Comparison of ENCODE assay signal across 14 cellular contexts in the genomic region with DNA sequence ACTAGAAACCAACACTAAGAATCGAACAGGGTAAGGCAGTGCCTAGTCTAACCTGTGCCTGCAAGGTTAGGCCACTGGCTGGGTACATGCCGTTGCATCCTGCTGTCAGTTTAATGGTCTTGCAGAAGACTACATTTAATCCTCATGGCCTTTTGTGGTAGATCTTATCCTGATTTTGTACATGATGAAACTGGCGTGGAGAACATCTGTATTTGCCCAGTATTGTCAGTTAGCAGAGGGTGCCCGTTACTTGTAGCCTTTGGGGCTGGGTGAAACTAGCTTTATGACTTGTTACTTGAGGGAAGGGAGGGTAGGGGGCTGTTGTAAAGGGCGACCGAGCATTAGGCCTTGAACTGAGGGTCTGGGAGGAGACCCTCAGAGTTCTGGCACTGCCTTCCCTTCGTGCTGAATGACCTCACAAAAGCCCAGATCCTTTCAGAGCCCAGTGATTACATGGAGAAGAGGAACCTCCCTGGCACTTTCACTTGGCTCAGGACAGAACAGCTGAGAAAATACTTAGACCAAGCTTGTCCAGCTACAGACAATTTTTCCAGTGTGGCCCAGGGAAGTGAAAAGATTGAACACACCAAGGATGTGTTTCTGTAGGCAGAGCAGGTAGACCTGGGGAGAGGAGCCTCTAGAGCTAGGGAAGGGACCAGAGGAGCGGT. TPM values are rescaled to one million over a fixed set of nuclear protein-coding genes. Genes with fewer than 3 reads are reported as not detected.
DNase-seq lines count a peak whose midpoint lies in the region; ATAC-seq and TF ChIP-seq lines count a peak whose summit lies in the region.
"Had no signal": no experiment of that assay in that cellular context is flagged by ENCODE, and none has a peak within 500 bp of the region (broad histone marks: within the 10 kb centered on the region; RNA-seq: fewer than 3 reads in every experiment).

No MANE protein-coding gene starts in this region.

- H3K4me1 ChIP-seq in CD8-positive, alpha-beta T cell (ENCODE audit: insufficient read depth, low read length): peaks cover 6% of the 10 kb centered on the region
- no peaks in the 10 kb centered on the region; a peak in 1 of 4 replicates for H3K4me1 ChIP-seq in SK-N-SH (ENCODE audit: control insufficient read depth in 1 of 2, insufficient read depth in 2 of 2, low read depth in 1 of 2, low read length in 1 of 2)
- H3K4me1 ChIP-seq: testis had no signal

- no peaks in the 10 kb centered on the region for H3K9me2 ChIP-seq in SK-N-SH

- H3K9me3 ChIP-seq in CD8-positive, alpha-beta T cell (ENCODE audit: low read length): no peaks in the 10 kb centered on the region
- no peaks in the 10 kb centered on the region for H3K9me3 ChIP-seq in SK-N-SH
- no peaks in the 10 kb centered on the region for H3K9me3 ChIP-seq in MG63
- H3K9me3 ChIP-seq: testis had no signal

- CTCF ChIA-PET in CD8-positive, alpha-beta T cell (lab: Charles Lee): interaction anchor here (1.0 kb wide), 1 partner anchor 85 kb away, joined by 3 read pairs; no protein-coding TSS in a partner anchor
- CTCF ChIA-PET in SK-N-SH (lab: Yijun Ruan, JAX): interaction anchor here (1.4 to 2.4 kb wide), 4 partner anchors 18 to 39 kb away, joined by 3 to 13 read pairs (median 4); no protein-coding TSS in a partner anchor

- H3K36me3 Mint-ChIP-seq in CD8-positive, alpha-beta T cell: peaks cover 54% of the 10 kb centered on the region
- peaks cover 40% of the 10 kb centered on the region for H3K36me3 Mint-ChIP-seq in HFFc6 (ENCODE audit: low read depth)

- no peak for TF ChIP-seq RAD21 in SK-N-SH (IDR thresholded peaks at IDR 0.05; ENCODE audit: low read length)

- ATAC-seq in CD8-positive, alpha-beta T cell: no peak
- no peak for ATAC-seq in HG03565 (IDR thresholded peaks at IDR 0.05; ENCODE audit: unreplicated experiment)
- ATAC-seq in HG02970 (IDR thresholded peaks at IDR 0.05; ENCODE audit: low FRiP score, unreplicated experiment): no peak

- H3K36me3 ChIP-seq in CD8-positive, alpha-beta T cell (ENCODE audit: insufficient read depth, low read length): peaks cover 25% of the 10 kb centered on the region
- H3K36me3 ChIP-seq in SK-N-SH (replicated peaks in 1 of 2; ENCODE audit: control insufficient read depth in 1 of 2, insufficient read depth in 2 of 2, low read length in 1 of 2) (peaks cover 40 to 41% of the 10 kb centered on the region in 2 experiments), MG63 (peaks cover 78% of the 10 kb centered on the region)

- DNase-seq in CD8-positive, alpha-beta T cell: no peak
- DNase-seq in HFFc6: no peak
- no peak for DNase-seq in SK-N-SH
- peak; percentile 32 to 49 for DNase-seq in foreskin fibroblast
- no peak for DNase-seq in hepatic stellate cell (ENCODE audit: low spot score)
- no peak for DNase-seq in MG63
- DNase-seq: NCI-H2107; stimulated activated CD4-positive, alpha-beta T cell treated with anti-CD3 and anti-CD28 coated beads, Interleukin-12 subunit alpha, Interleukin-12 subunit beta, amount 100 ng/mL, for 4 hours; testis had no signal

- TF ChIP-seq CTCF in CD8-positive, alpha-beta T cell (IDR thresholded peaks at IDR 0.05): no peak
- TF ChIP-seq CTCF in HFFc6 (IDR thresholded peaks at IDR 0.05) (no peak), SK-N-SH (IDR thresholded peaks at IDR 0.05) (no peak), foreskin fibroblast (IDR thresholded peaks at IDR 0.05; ENCODE audit: low read depth, low read length) (no peak)

- H3K79me2 ChIP-seq in SK-N-SH (ENCODE audit: insufficient read depth): peaks cover 16% of the 10 kb centered on the region; the same call in 1 of the 2 replicates

- H3K27me3 ChIP-seq in CD8-positive, alpha-beta T cell (ENCODE audit: insufficient read depth, low read length): no peaks in the 10 kb centered on the region
- H3K27me3 ChIP-seq in SK-N-SH (ENCODE audit: insufficient read depth) (no peaks in the 10 kb centered on the region), MG63 (no peaks in the 10 kb centered on the region)
- H3K27me3 ChIP-seq: testis had no signal

- H3K4me2 ChIP-seq in SK-N-SH: no peak overlapping the region

- no peak overlapping the region for H3K27ac ChIP-seq in CD8-positive, alpha-beta T cell (ENCODE audit: low read depth, low read length)
- no peak overlapping the region for H3K27ac ChIP-seq in SK-N-SH (ENCODE audit: low read depth in 2 of 2, low read length in 1 of 2)
- H3K27ac ChIP-seq: coronary artery, testis had no signal

- intact Hi-C loops in CD8-positive, alpha-beta T cell (cut with DNase I, micrococcal nuclease): no loop called here

- no peak for TF ChIP-seq EP300 in SK-N-SH (IDR thresholded peaks at IDR 0.05; ENCODE audit: borderline replicate concordance in 1 of 2, low read depth in 1 of 2, low read length in 1 of 2)

- no peak overlapping the region for H3K4me3 Mint-ChIP-seq in CD8-positive, alpha-beta T cell
- no peak overlapping the region for H3K4me3 Mint-ChIP-seq in HFFc6

- H3K9me3 Mint-ChIP-seq in CD8-positive, alpha-beta T cell: no peaks in the 10 kb centered on the region
- no peaks in the 10 kb centered on the region for H3K9me3 Mint-ChIP-seq in HFFc6

- POLR2A ChIA-PET in CD8-positive, alpha-beta T cell (lab: Charles Lee): interaction anchor here (1.6 kb wide), 1 partner anchor 20 kb away, joined by 5 read pairs; the partner anchor contains the start of gene SLC20A1
- POLR2A ChIA-PET in SK-N-SH (lab: Yijun Ruan, JAX): no interaction called here

- 93% methylated on average over 8 of the region's 8 CpGs for WGBS in SK-N-SH (ENCODE audit: low lambda C conversion rate)

- peaks cover 25% of the 10 kb centered on the region for H3K4me1 Mint-ChIP-seq in CD8-positive, alpha-beta T cell (ENCODE audit: low read depth)
- peaks cover 47% of the 10 kb centered on the region for H3K4me1 Mint-ChIP-seq in HFFc6 (ENCODE audit: low read depth)

- peaks cover 51% of the 10 kb centered on the region for H3F3A ChIP-seq in SK-N-SH (replicated peaks; ENCODE audit: insufficient read depth)

- no peak overlapping the region for H3K4me3 ChIP-seq in CD8-positive, alpha-beta T cell (ENCODE audit: low read depth, low read length)
- H3K4me3 ChIP-seq in SK-N-SH (ENCODE audit: low read depth in 2 of 2, low read length in 1 of 2): no peak overlapping the region
- no peak overlapping the region for H3K4me3 ChIP-seq in foreskin fibroblast (ENCODE audit: low read depth in 1 of 2, low read length in 2 of 2)
- no peak overlapping the region for H3K4me3 ChIP-seq in MG63
- H3K4me3 ChIP-seq: coronary artery, testis had no signal

- no peak overlapping the region for H2AFZ ChIP-seq in SK-N-SH (ENCODE audit: low read depth)

- H3K27ac Mint-ChIP-seq in CD8-positive, alpha-beta T cell: peak overlapping the region; percentile 2
- H3K27ac Mint-ChIP-seq in HFFc6: peak overlapping the region; percentile 64

- H3K9ac ChIP-seq in SK-N-SH: no peak overlapping the region

- H4K20me1 ChIP-seq in SK-N-SH (ENCODE audit: insufficient read depth): peaks cover 13% of the 10 kb centered on the region

- no peaks in the 10 kb centered on the region for H3K27me3 Mint-ChIP-seq in CD8-positive, alpha-beta T cell (ENCODE audit: low read depth)
- peaks cover 5% of the 10 kb centered on the region for H3K27me3 Mint-ChIP-seq in HFFc6 (ENCODE audit: insufficient read depth)

TF ChIP-seq in SK-N-SH, 30 proteins besides CTCF, POLR2A, EP300 and RAD21:
- TF ChIP-seq YY1 (IDR thresholded peaks at IDR 0.05; ENCODE audit: low read depth) (no peak), JUND (IDR thresholded peaks at IDR 0.05) (0 out of 2 replicates have a peak, but pooled peaks have one; percentile 9)
- TF ChIP-seq, protein P1, sequence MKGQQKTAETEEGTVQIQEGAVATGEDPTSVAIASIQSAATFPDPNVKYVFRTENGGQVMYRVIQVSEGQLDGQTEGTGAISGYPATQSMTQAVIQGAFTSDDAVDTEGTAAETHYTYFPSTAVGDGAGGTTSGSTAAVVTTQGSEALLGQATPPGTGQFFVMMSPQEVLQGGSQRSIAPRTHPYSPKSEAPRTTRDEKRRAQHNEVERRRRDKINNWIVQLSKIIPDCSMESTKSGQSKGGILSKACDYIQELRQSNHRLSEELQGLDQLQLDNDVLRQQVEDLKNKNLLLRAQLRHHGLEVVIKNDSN (IDR thresholded peaks at IDR 0.05; ENCODE audit: borderline replicate concordance, low read depth): no peak

RNA-seq across cellular contexts. Expression of gene SLC20A1, which starts 19.5 kb away (rescaled TPM):
- total RNA-seq in CD8-positive, alpha-beta T cell: 100 to 1,000 TPM; 144 to 145 TPM
- total RNA-seq in HFFc6 (2021; fragmentation: NEBNext Ultra II Directional; extraction: Animal tissue kit (Norgen Biotek cat#: 25700)): 100 to 1,000 TPM; 147 to 225 (median 195) TPM
- 56.3 and 62.0 TPM in 2 replicates for polyA plus RNA-seq in SK-N-SH (2012; rRNA removed)
- polyA plus RNA-seq in SK-N-SH (2012; cell fraction: cytosol; rRNA removed): 52.8 and 58.8 TPM in 2 replicates
- polyA plus RNA-seq in SK-N-SH (2012; cell fraction: nucleus; rRNA removed): 64.5 and 103 TPM in 2 replicates
- 117 and 129 TPM in 2 replicates for total RNA-seq in MG63 (2014; rRNA removed; shearing (Covaris generic); ENCODE audit: low replicate concordance)

RNA-seq across cellular contexts. Expression of gene NT5DC4, which starts 55.6 kb away (rescaled TPM):
- not detected for total RNA-seq in CD8-positive, alpha-beta T cell
- not detected for total RNA-seq in HFFc6 (2021; fragmentation: NEBNext Ultra II Directional; extraction: Animal tissue kit (Norgen Biotek cat#: 25700))
- polyA plus RNA-seq in SK-N-SH (2012; rRNA removed): not detected in 2 replicates
- 0.01 TPM in 1 of 2 replicates, not detected in the other for polyA plus RNA-seq in SK-N-SH (2012; cell fraction: cytosol; rRNA removed)
- polyA plus RNA-seq in SK-N-SH (2012; cell fraction: nucleus; rRNA removed): 0.01 and 0.07 TPM in 2 replicates
- not detected in 2 replicates for total RNA-seq in MG63 (2014; rRNA removed; shearing (Covaris generic); ENCODE audit: low replicate concordance)
- total RNA-seq: lung microvascular endothelial cell; T-helper 2 cell treated with Interferon-gamma antibody and Interleukin-4, amounts not matched to agents 100 ng/mL and 5 ng/mL, for 36 hours had no signal

Comparison
In these comparisons a context has a peak if more than half of its experiments do, and no peak if none do; other contexts are left out.
1. DNase-seq: peak in foreskin fibroblast (2 of 2); none in CD8-positive, alpha-beta T cell (0 of 7), HFFc6 (single experiment), SK-N-SH (single experiment), hepatic stellate cell (single experiment) and MG63 (single experiment).